ENCODE assay signal across 10 cellular contexts in genomic region chr2:162007447-162008040, GRCh38.
DNase-seq lines count a peak whose midpoint lies in the region; ATAC-seq and TF ChIP-seq lines count a peak whose summit lies in the region.
"Had no signal": no experiment of that assay in that cellular context is flagged by ENCODE, and none has a peak within 500 bp of the region (broad histone marks: within the 10 kb centered on the region; RNA-seq: fewer than 3 reads in every experiment).

No MANE protein-coding gene starts in this region.

- DNase-seq in activated CD8-positive, alpha-beta T cell treated with anti-CD3 and anti-CD28 coated beads for 36 hours = no peak
- no peak for DNase-seq in activated CD8-positive, alpha-beta T cell treated with anti-CD3 and anti-CD28 coated beads, Interleukin-2, amount 10 ng/mL, durations not matched to agents 7 days and 5 days
- DNase-seq in PC-9 (no peak), fibroblast of the aortic adventitia (ENCODE audit: low read depth) (peak; percentile 53), tibial nerve (ENCODE audit: low spot score in 2 of 2) (no peak)
- no peak for DNase-seq in activated CD8-positive, alpha-beta memory T cell treated with anti-CD3 and anti-CD28 coated beads for 24 hours
- no peak for DNase-seq in NK-92 treated with Interleukin-12 subunit alpha and Interleukin-12 subunit beta, amount 100 ng/mL, for 24 hours (lab: John Stamatoyannopoulos, UW)
- DNase-seq: activated CD8-positive, alpha-beta memory T cell treated with anti-CD3 and anti-CD28 coated beads, Interleukin-2, amount 10 ng/mL, durations not matched to agents 7 days and 5 days; stimulated activated naive CD4-positive, alpha-beta T cell treated with Interleukin-2 at 50 U/mL for 16 hours had no signal

- no peak for ATAC-seq in activated CD8-positive, alpha-beta T cell treated with anti-CD3 and anti-CD28 coated beads for 36 hours
- no peak for ATAC-seq in activated CD8-positive, alpha-beta T cell treated with anti-CD3 and anti-CD28 coated beads, Interleukin-2, amount 10 ng/mL, durations not matched to agents 7 days and 5 days
- ATAC-seq in GM21381 (IDR thresholded peaks at IDR 0.05; ENCODE audit: unreplicated experiment) = no peak
- ATAC-seq: activated CD8-positive, alpha-beta memory T cell treated with anti-CD3 and anti-CD28 coated beads, Interleukin-2, amount 10 ng/mL, durations not matched to agents 7 days and 5 days had no signal

- no peak overlapping the region for H3K4me3 Mint-ChIP-seq in activated CD8-positive, alpha-beta T cell treated with anti-CD3 and anti-CD28 coated beads for 36 hours
- no peak overlapping the region for H3K4me3 Mint-ChIP-seq in activated CD8-positive, alpha-beta T cell treated with anti-CD3 and anti-CD28 coated beads, Interleukin-2, amount 10 ng/mL, durations not matched to agents 7 days and 5 days
- H3K4me3 Mint-ChIP-seq: activated CD8-positive, alpha-beta memory T cell treated with anti-CD3 and anti-CD28 coated beads, Interleukin-2, amount 10 ng/mL, durations not matched to agents 7 days and 5 days had no signal

- BruUV-seq in PC-9 (replicated peaks; lab: Mats Ljungman, UMichigan) = no TSS peak

- no peaks in the 10 kb centered on the region for H3K36me3 ChIP-seq in PC-9 (ENCODE audit: low read depth)
- H3K36me3 ChIP-seq in tibial nerve = no peaks in the 10 kb centered on the region

- no peaks in the 10 kb centered on the region for H3K27me3 Mint-ChIP-seq in activated CD8-positive, alpha-beta T cell treated with anti-CD3 and anti-CD28 coated beads for 36 hours
- no peaks in the 10 kb centered on the region for H3K27me3 Mint-ChIP-seq in activated CD8-positive, alpha-beta T cell treated with anti-CD3 and anti-CD28 coated beads, Interleukin-2, amount 10 ng/mL, durations not matched to agents 7 days and 5 days (ENCODE audit: low read depth)
- H3K27me3 Mint-ChIP-seq: activated CD8-positive, alpha-beta memory T cell treated with anti-CD3 and anti-CD28 coated beads, Interleukin-2, amount 10 ng/mL, durations not matched to agents 7 days and 5 days had no signal

- intact Hi-C loops in activated CD8-positive, alpha-beta T cell treated with anti-CD3 and anti-CD28 coated beads for 36 hours (cut with micrococcal nuclease) = loop anchor here (5.0 kb wide), 1 partner anchor 115 kb away; no protein-coding TSS in a partner anchor
- intact Hi-C loops in PC-9 (cut with micrococcal nuclease; ENCODE audit: unreplicated experiment) = loop anchor here (2.0 kb wide), 2 partner anchors 117 to 291 kb away; no protein-coding TSS in a partner anchor

- no peaks in the 10 kb centered on the region for H4K20me1 ChIP-seq in PC-9 (ENCODE audit: insufficient read depth)

- peaks cover 42% of the 10 kb centered on the region for H3K4me1 Mint-ChIP-seq in activated CD8-positive, alpha-beta T cell treated with anti-CD3 and anti-CD28 coated beads for 36 hours (ENCODE audit: low read depth)
- H3K4me1 Mint-ChIP-seq in activated CD8-positive, alpha-beta T cell treated with anti-CD3 and anti-CD28 coated beads, Interleukin-2, amount 10 ng/mL, durations not matched to agents 7 days and 5 days (ENCODE audit: low read depth) = peaks cover 77% of the 10 kb centered on the region

- no peak overlapping the region for H3K27ac Mint-ChIP-seq in activated CD8-positive, alpha-beta T cell treated with anti-CD3 and anti-CD28 coated beads for 36 hours
- H3K27ac Mint-ChIP-seq in activated CD8-positive, alpha-beta T cell treated with anti-CD3 and anti-CD28 coated beads, Interleukin-2, amount 10 ng/mL, durations not matched to agents 7 days and 5 days = no peak overlapping the region
- H3K27ac Mint-ChIP-seq: activated CD8-positive, alpha-beta memory T cell treated with anti-CD3 and anti-CD28 coated beads, Interleukin-2, amount 10 ng/mL, durations not matched to agents 7 days and 5 days had no signal

- no peaks in the 10 kb centered on the region for H3F3A ChIP-seq in PC-9 (ENCODE audit: insufficient read depth, low read depth)

- POLR2A ChIA-PET in activated CD8-positive, alpha-beta T cell treated with anti-CD3 and anti-CD28 coated beads for 36 hours (lab: Charles Lee) = no interaction called here
- POLR2A ChIA-PET in activated CD8-positive, alpha-beta T cell treated with anti-CD3 and anti-CD28 coated beads, Interleukin-2, amount 10 ng/mL, durations not matched to agents 7 days and 5 days (lab: Charles Lee) = no interaction called here
- POLR2A ChIA-PET in PC-9 (lab: Charles Lee; ENCODE audit: unreplicated experiment) = no interaction called here

- no peaks in the 10 kb centered on the region for H3K9me3 Mint-ChIP-seq in activated CD8-positive, alpha-beta T cell treated with anti-CD3 and anti-CD28 coated beads for 36 hours
- H3K9me3 Mint-ChIP-seq in activated CD8-positive, alpha-beta T cell treated with anti-CD3 and anti-CD28 coated beads, Interleukin-2, amount 10 ng/mL, durations not matched to agents 7 days and 5 days (ENCODE audit: insufficient read depth) = no peaks in the 10 kb centered on the region

- TF ChIP-seq POLR2A in tibial nerve (IDR thresholded peaks at IDR 0.05) = no peak

- peak; percentile 76 for TF ChIP-seq CTCF in activated CD8-positive, alpha-beta T cell treated with anti-CD3 and anti-CD28 coated beads for 36 hours (IDR thresholded peaks at IDR 0.05)
- TF ChIP-seq CTCF in PC-9 (conservative IDR thresholded peaks at IDR 0.05) (peak; percentile 68), fibroblast of the aortic adventitia (IDR thresholded peaks at IDR 0.05; ENCODE audit: insufficient read depth, low read length) (peak; percentile 54), tibial nerve (IDR thresholded peaks at IDR 0.05) (peak; percentile 39 to 67 (median 54))

- H3K9me3 ChIP-seq in PC-9 (ENCODE audit: insufficient read depth, low read depth) (no peaks in the 10 kb centered on the region), tibial nerve (no peaks in the 10 kb centered on the region)

- no peak overlapping the region for H2AFZ ChIP-seq in PC-9

- CTCF ChIA-PET in activated CD8-positive, alpha-beta T cell treated with anti-CD3 and anti-CD28 coated beads for 36 hours (lab: Charles Lee) = interaction anchor here (0.5 to 4.3 kb wide), 18 partner anchors 9 to 146 kb away, joined by 3 to 20 read pairs (median 3); partner anchors contain the start of gene DPP4
- CTCF ChIA-PET in activated CD8-positive, alpha-beta T cell treated with anti-CD3 and anti-CD28 coated beads, Interleukin-2, amount 10 ng/mL, durations not matched to agents 7 days and 5 days (lab: Charles Lee) = interaction anchor here (0.7 to 5.4 kb wide), 10 partner anchors 9 to 311 kb away, joined by 3 to 71 read pairs (median 3); partner anchors contain the start of genes DPP4 and IFIH1
- CTCF ChIA-PET in PC-9 (lab: Charles Lee) = interaction anchor here (0.7 kb wide), 1 partner anchor 119 kb away, joined by 7 read pairs; no protein-coding TSS in a partner anchor

- no peaks in the 10 kb centered on the region for H3K9me2 ChIP-seq in PC-9 (ENCODE audit: insufficient read depth)

- H3K4me2 ChIP-seq in PC-9 = no peak overlapping the region

- no peak for TF ChIP-seq EP300 in tibial nerve (IDR thresholded peaks at IDR 0.05)

- H3K79me2 ChIP-seq in PC-9 (ENCODE audit: low read depth) = no peaks in the 10 kb centered on the region

- H3K36me3 Mint-ChIP-seq in activated CD8-positive, alpha-beta T cell treated with anti-CD3 and anti-CD28 coated beads for 36 hours (ENCODE audit: low read depth) = peaks cover 49% of the 10 kb centered on the region
- H3K36me3 Mint-ChIP-seq in activated CD8-positive, alpha-beta T cell treated with anti-CD3 and anti-CD28 coated beads, Interleukin-2, amount 10 ng/mL, durations not matched to agents 7 days and 5 days (ENCODE audit: low read depth) = peaks cover 90% of the 10 kb centered on the region

- H3K27ac ChIP-seq in PC-9 = no peak overlapping the region
- H3K27ac ChIP-seq in tibial nerve = no peak overlapping the region

- H3K27me3 ChIP-seq in PC-9 (ENCODE audit: insufficient read depth, low read depth) (no peaks in the 10 kb centered on the region), tibial nerve (no peaks in the 10 kb centered on the region)

- WGBS in tibial nerve, 2 donors = 82 to 87% methylated on average over 3 of the region's 3 CpGs

- H3K4me3 ChIP-seq in PC-9 = no peak overlapping the region
- no peak overlapping the region for H3K4me3 ChIP-seq in fibroblast of the aortic adventitia (ENCODE audit: low read depth, low read length)
- no peak overlapping the region for H3K4me3 ChIP-seq in tibial nerve

- H3K4me1 ChIP-seq in PC-9 (replicated peaks; ENCODE audit: insufficient read depth) = no peaks in the 10 kb centered on the region
- H3K4me1 ChIP-seq in tibial nerve = peaks cover 0 to 5% (median under 1%) of the 10 kb centered on the region in 4 donors
